Comparison of ENCODE assay signal across 8 cellular contexts in genomic region chr5:150358261-150359095, GRCh38. TPM values are rescaled to one million over a fixed set of nuclear protein-coding genes. Genes with fewer than 3 reads are reported as not detected.
DNase-seq lines count a peak whose midpoint lies in the region; ATAC-seq and TF ChIP-seq lines count a peak whose summit lies in the region.

No MANE protein-coding gene starts in this region.

- H3K27me3 ChIP-seq in heart right ventricle = no peaks in the 10 kb centered on the region
- H3K27me3 ChIP-seq in left lung = no peaks in the 10 kb centered on the region
- no peaks in the 10 kb centered on the region for H3K27me3 ChIP-seq in transverse colon

- H3K27ac ChIP-seq in heart right ventricle (peak overlapping the region in 4 of 10 donors; percentile 69 to 87 (median 74)), left lung (peak overlapping the region in 1 of 2 donors; percentile 74), transverse colon (peak overlapping the region; percentile 73 to 84 (median 75))

- intact Hi-C loops in heart right ventricle (cut with DNase I) (loop anchor here in 5 of 10 donors (5.0 to 10.0 kb wide), 5 partner anchors 76 to 334 kb away; partner anchors contain the start of gene RPS14 (in 1 of the 5)), cardiac septum (cut with DNase I) (loop anchor here (5.0 to 10.0 kb wide), 3 partner anchors 94 to 224 kb away; no protein-coding TSS in a partner anchor), left lung (cut with DNase I) (no loop called here), transverse colon (cut with DNase I; ENCODE audit: low total_unique reads) (no loop called here)

- ATAC-seq in heart right ventricle (no peak), left lung (no peak), HG03108 (IDR thresholded peaks at IDR 0.05; ENCODE audit: unreplicated experiment) (no peak)

- peaks cover 13% of the 10 kb centered on the region for H3K36me3 Mint-ChIP-seq in activated naive CD8-positive, alpha-beta T cell

- H3K4me1 ChIP-seq in heart right ventricle = peaks cover 0 to 20% (median 16%) of the 10 kb centered on the region in 9 donors
- peaks cover 0 to 24% of the 10 kb centered on the region in 2 donors for H3K4me1 ChIP-seq in left lung
- peaks cover 9 to 22% (median 13%) of the 10 kb centered on the region in 4 donors for H3K4me1 ChIP-seq in transverse colon

- 61 to 62% methylated on average over 23 of the region's 23 CpGs for WGBS in heart right ventricle, 2 donors
- WGBS in transverse colon (ENCODE audit: low coverage in 1 of 2), 2 donors = 45 to 55% methylated on average over 11 to 23 of the region's 23 CpGs

- no peaks in the 10 kb centered on the region for H3K27me3 Mint-ChIP-seq in activated naive CD8-positive, alpha-beta T cell

- in situ Hi-C loops in transverse colon (cut with MboI; ENCODE audit: low pct_ligation_motif_present in 1 of 4, low pct_unique_long_range_greater_than_20kb in 1 of 4, low sequenced_read_pairs in 3 of 4) = no loop called here

- H3K9me3 ChIP-seq in heart right ventricle (no peaks in the 10 kb centered on the region), left lung (no peaks in the 10 kb centered on the region), transverse colon (no peaks in the 10 kb centered on the region)

- peak overlapping the region; percentile 94 for H3K4me3 Mint-ChIP-seq in activated naive CD8-positive, alpha-beta T cell

- no peak for DNase-seq in heart right ventricle
- DNase-seq in cardiac septum (ENCODE audit: low spot score) = no peak
- no peak for DNase-seq in left lung
- DNase-seq in transverse colon = no peak
- DNase-seq in hypothalamus (lab: John Stamatoyannopoulos, UW) = no peak
- no peak for DNase-seq in SHP77 treated with DMSO at 0.1 percent for 48 hours (lab: John Stamatoyannopoulos, UW)

- H3K4me3 ChIP-seq in heart right ventricle (peak overlapping the region; percentile 72 to 99 (median 92)), left lung (peak overlapping the region; percentile 96 to 98), transverse colon (peak overlapping the region; percentile 71 to 92 (median 79))

- H3K9me3 Mint-ChIP-seq in activated naive CD8-positive, alpha-beta T cell (ENCODE audit: low read depth) = no peaks in the 10 kb centered on the region

- H3K27ac Mint-ChIP-seq in activated naive CD8-positive, alpha-beta T cell = peak overlapping the region; percentile 91

- peaks cover 47% of the 10 kb centered on the region for H3K4me1 Mint-ChIP-seq in activated naive CD8-positive, alpha-beta T cell (ENCODE audit: low read depth)

- TF ChIP-seq POLR2A in transverse colon (IDR thresholded peaks at IDR 0.05) = no peak

- H3K36me3 ChIP-seq in heart right ventricle = peaks cover 0 to 37% (median 12%) of the 10 kb centered on the region in 9 donors
- H3K36me3 ChIP-seq in left lung = peaks cover 0 to 28% of the 10 kb centered on the region in 2 donors
- peaks cover 0 to 4% (median 0%) of the 10 kb centered on the region in 4 donors for H3K36me3 ChIP-seq in transverse colon

- no peak for TF ChIP-seq CTCF in heart right ventricle (IDR thresholded peaks at IDR 0.05)
- TF ChIP-seq CTCF in left lung (IDR thresholded peaks at IDR 0.05) = no peak
- no peak for TF ChIP-seq CTCF in transverse colon (IDR thresholded peaks at IDR 0.05)

- no peak for TF ChIP-seq EP300 in transverse colon (IDR thresholded peaks at IDR 0.05; ENCODE audit: low read depth)

RNA-seq across cellular contexts. Expression of gene TCOF1, which starts 1.0 kb away (rescaled TPM):
- total RNA-seq in heart right ventricle = 10 to 100 TPM; 12.4 to 21.3 (median 14.3) TPM
- 10 to 100 TPM; 12.6 to 14.1 TPM for polyA plus RNA-seq in heart right ventricle
- 15.5 TPM for total RNA-seq in cardiac septum
- 10 to 100 TPM; 21.8 to 32.5 TPM for total RNA-seq in left lung
- total RNA-seq in transverse colon = 10 to 100 TPM; 12.0 to 87.2 (median 31.3) TPM

RNA-seq across cellular contexts. Expression of gene CD74, which starts 54.2 kb away (rescaled TPM):
- total RNA-seq in heart right ventricle = 1,000 to 10,000 TPM in 1 of 10 donors, 100 to 1,000 TPM in 9; 120 to 2,270 (median 303) TPM
- polyA plus RNA-seq in heart right ventricle = 100 to 1,000 TPM; 211 to 298 TPM
- 239 TPM for total RNA-seq in cardiac septum
- total RNA-seq in left lung = 1,000 to 10,000 TPM; 1,866 to 2,212 TPM
- total RNA-seq in transverse colon = 100 to 1,000 TPM in 3 of 4 donors, 10 to 100 TPM in 1; 54.3 to 451 (median 259) TPM

RNA-seq across cellular contexts. Expression of gene ARSI, which starts 55.8 kb away (rescaled TPM):
- total RNA-seq in heart right ventricle (under 1 TPM in 9 of 10 donors, not detected in 1; 0.11 to 0.65 (median 0.32) TPM), cardiac septum (0.38 TPM), left lung (1 to 10 TPM; 6.6 to 7.5 TPM), transverse colon (1 to 10 TPM in 1 of 4 donors, under 1 TPM in 1, not detected in 2; 0.48 to 1.6 TPM)
- polyA plus RNA-seq in heart right ventricle = under 1 TPM in 1 of 2 donors, not detected in 1; 0.43 TPM
